In genomic region chr9:115086461-115086860, GRCh38 we compare ENCODE assay signal across 23 cellular contexts. TPM values are rescaled to one million over a fixed set of nuclear protein-coding genes. Genes with fewer than 3 reads are reported as not detected.
DNase-seq lines count a peak whose midpoint lies in the region; ATAC-seq and TF ChIP-seq lines count a peak whose summit lies in the region.
"Had no signal": no experiment of that assay in that cellular context is flagged by ENCODE, and none has a peak within 500 bp of the region (broad histone marks: within the 10 kb centered on the region; RNA-seq: fewer than 3 reads in every experiment).

No MANE protein-coding gene starts in this region.

- peaks cover 16% of the 10 kb centered on the region for H3K27me3 Mint-ChIP-seq in stimulated activated naive CD8-positive, alpha-beta T cell treated with anti-CD3 and anti-CD28 coated beads, Interleukin-15, amount 100 ng/mL, for 72 hours

- peaks cover 11% of the 10 kb centered on the region for H3K79me2 ChIP-seq in osteoblast (ENCODE audit: insufficient read depth, low read length)

- no peak overlapping the region for H3K4me3 ChIP-seq in osteoblast (ENCODE audit: insufficient read depth, low read length)
- H3K4me3 ChIP-seq: BLaER1 treated with 17β-estradiol and CSF1 and Interleukin-3, amounts not matched to agents 10 nM and 100 nM; GM23338; Peyer's patch had no signal

- no peaks in the 10 kb centered on the region for H3K9me3 ChIP-seq in osteoblast (ENCODE audit: low read depth, low read length)
- H3K9me3 ChIP-seq: BLaER1 treated with 17β-estradiol and CSF1 and Interleukin-3, amounts not matched to agents 10 nM and 100 nM; Peyer's patch had no signal

- no peaks in the 10 kb centered on the region for H3K9me3 Mint-ChIP-seq in stimulated activated naive CD8-positive, alpha-beta T cell treated with anti-CD3 and anti-CD28 coated beads, Interleukin-15, amount 100 ng/mL, for 72 hours
- H3K9me3 Mint-ChIP-seq: CD4-positive, alpha-beta T cell; GM23338; H9 had no signal

- ATAC-seq in stimulated activated naive CD8-positive, alpha-beta T cell treated with anti-CD3 and anti-CD28 coated beads, Interleukin-15, amount 100 ng/mL, for 72 hours, result peak; percentile 39
- no peak for ATAC-seq in HG02840 (IDR thresholded peaks at IDR 0.05; ENCODE audit: low FRiP score, unreplicated experiment)
- ATAC-seq: GM23338, SK-N-SH treated with all-trans-retinoic acid at 6 μM for 48 hours had no signal

- POLR2A ChIA-PET in RWPE1 (lab: Yijun Ruan, JAX; ENCODE audit: low non-redundant PET), result no interaction called here

- peak overlapping the region; percentile 80 for H3K27ac ChIP-seq in RWPE1
- H3K27ac ChIP-seq in epithelial cell of prostate, result peak overlapping the region; percentile 68
- H3K27ac ChIP-seq in osteoblast (ENCODE audit: low read depth, low read length), result peak overlapping the region; percentile 46
- H3K27ac ChIP-seq: BLaER1 treated with 17β-estradiol and CSF1 and Interleukin-3, amounts not matched to agents 10 nM and 100 nM; Peyer's patch had no signal

- CTCF ChIA-PET in RWPE1 (lab: Yijun Ruan, JAX), result no interaction called here

- H3K4me1 ChIP-seq in osteoblast (ENCODE audit: insufficient read depth, low read length), result peaks cover 5% of the 10 kb centered on the region
- H3K4me1 ChIP-seq: BLaER1 treated with 17β-estradiol and CSF1 and Interleukin-3, amounts not matched to agents 10 nM and 100 nM; Peyer's patch had no signal

- H4K20me1 ChIP-seq in osteoblast (ENCODE audit: insufficient read depth, low read length), result peaks cover 10% of the 10 kb centered on the region
- H4K20me1 ChIP-seq: BLaER1 treated with 17β-estradiol and CSF1 and Interleukin-3, amounts not matched to agents 10 nM and 100 nM had no signal

- H3K4me1 Mint-ChIP-seq in stimulated activated naive CD8-positive, alpha-beta T cell treated with anti-CD3 and anti-CD28 coated beads, Interleukin-15, amount 100 ng/mL, for 72 hours, result no peaks in the 10 kb centered on the region
- H3K4me1 Mint-ChIP-seq: GM23338 had no signal

- H3K27ac Mint-ChIP-seq in stimulated activated naive CD8-positive, alpha-beta T cell treated with anti-CD3 and anti-CD28 coated beads, Interleukin-15, amount 100 ng/mL, for 72 hours, result peak overlapping the region in 1 of 2 donors; percentile 4
- H3K27ac Mint-ChIP-seq: CD4-positive, alpha-beta T cell; GM23338 had no signal

- H2AFZ ChIP-seq in osteoblast (ENCODE audit: low read length), result no peak overlapping the region
- H2AFZ ChIP-seq: GM23338 had no signal

- no peaks in the 10 kb centered on the region for H3K27me3 ChIP-seq in osteoblast (ENCODE audit: insufficient read depth, low read length)
- H3K27me3 ChIP-seq: BLaER1 treated with 17β-estradiol and CSF1 and Interleukin-3, amounts not matched to agents 10 nM and 100 nM; Peyer's patch had no signal

- TF ChIP-seq CTCF in RWPE1 (conservative IDR thresholded peaks at IDR 0.05; ENCODE audit: low read depth) (no peak), osteoblast (IDR thresholded peaks at IDR 0.05; ENCODE audit: extremely low read depth, low read depth, low read length) (no peak)

- peaks cover 85% of the 10 kb centered on the region for H3K36me3 ChIP-seq in osteoblast (ENCODE audit: insufficient read depth, low read length)
- H3K36me3 ChIP-seq: BLaER1 treated with 17β-estradiol and CSF1 and Interleukin-3, amounts not matched to agents 10 nM and 100 nM had no signal

- H3K4me3 Mint-ChIP-seq in stimulated activated naive CD8-positive, alpha-beta T cell treated with anti-CD3 and anti-CD28 coated beads, Interleukin-15, amount 100 ng/mL, for 72 hours, result no peak overlapping the region
- H3K4me3 Mint-ChIP-seq: CD4-positive, alpha-beta T cell; GM23338; H9 had no signal

- no peak overlapping the region for H3K4me2 ChIP-seq in osteoblast (ENCODE audit: insufficient read depth, low read length)
- H3K4me2 ChIP-seq: BLaER1 treated with 17β-estradiol and CSF1 and Interleukin-3, amounts not matched to agents 10 nM and 100 nM; GM23338 had no signal

- DNase-seq in RWPE1 (ENCODE audit: low spot score) (no peak), epithelial cell of prostate (ENCODE audit: low read depth, low spot score) (no peak), osteoblast (ENCODE audit: insufficient read length, low spot score, missing footprints) (no peak), ureter (ENCODE audit: low spot score) (no peak), NCI-H1417 treated with DMSO at 0.1 percent for 48 hours (lab: John Stamatoyannopoulos, UW) (no peak)
- DNase-seq in stimulated activated naive CD8-positive, alpha-beta T cell treated with anti-CD3 and anti-CD28 coated beads, Interleukin-15, amount 100 ng/mL, for 72 hours, result no peak
- no peak for DNase-seq in stimulated activated CD4-positive, alpha-beta T cell treated with anti-CD3 and anti-CD28 coated beads, Interleukin-12 subunit alpha, Interleukin-12 subunit beta, amount 100 ng/mL, for 4 hours
- DNase-seq: AML-193; CD4-positive, alpha-beta T cell; COR-L47; H9; KBM-7; MM.1S; NCI-H1694 treated with DMSO at 0.1 percent for 48 hours; NCI-H2081; NCI-H226; NCI-H510A; NCI-H69; Peyer's patch had no signal

RNA-seq across cellular contexts. Expression of gene TNC, which starts 31.5 kb away (rescaled TPM):
- total RNA-seq in osteoblast (611 and 664 TPM in 2 replicates), ureter (61.2 TPM)
